9 cellular contexts compared by ENCODE assay signal in the genomic region with DNA sequence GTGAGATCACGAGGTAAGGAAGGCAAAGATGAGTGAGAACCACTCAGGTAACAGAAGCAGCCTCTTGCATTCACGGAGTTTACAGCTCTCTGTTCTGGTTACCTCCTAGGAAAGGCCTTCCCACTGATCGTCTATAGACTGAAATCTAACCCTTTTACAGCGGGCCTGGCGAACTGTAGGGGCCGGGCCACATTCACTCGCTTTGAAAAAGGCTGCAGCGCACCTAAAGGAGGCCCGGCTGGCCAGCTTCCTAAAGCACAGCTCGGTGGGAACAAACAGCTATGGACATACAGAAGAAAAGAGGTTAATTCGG. TPM values are rescaled to one million over a fixed set of nuclear protein-coding genes. Genes with fewer than 3 reads are reported as not detected.
A peak's percentile ranks its signal among the peaks of the same experiment; 100 is the strongest.
DNase-seq lines count a peak whose midpoint lies in the region; ATAC-seq, FAIRE-seq and TF ChIP-seq lines count a peak whose summit lies in the region.
"Had no signal": no experiment of that assay in that cellular context is flagged by ENCODE, and none has a peak within 500 bp of the region (broad histone marks: within the 10 kb centered on the region; RNA-seq: fewer than 3 reads in every experiment).

No MANE protein-coding gene starts in this region.

- BruUV-seq in GM12878 (replicated peaks; lab: Mats Ljungman, UMichigan), result no TSS peak

- H3K4me1 Mint-ChIP-seq in CD8-positive, alpha-beta memory T cell, result peaks cover 55 to 66% (median 65%) of the 10 kb centered on the region in 3 donors

- no peaks in the 10 kb centered on the region for H3K9me3 Mint-ChIP-seq in CD8-positive, alpha-beta memory T cell

- TF ChIP-seq CTCF in GM12878 (IDR thresholded peaks at IDR 0.05 in 2 of 3, conservative IDR thresholded peaks at IDR 0.05 in 1 of 3; ENCODE audit: control insufficient read depth in 2 of 3, extremely low read depth in 1 of 3, insufficient read depth in 1 of 3, low read depth in 3 of 3, low read length in 3 of 3) (no peak), thyroid gland (IDR thresholded peaks at IDR 0.05) (no peak)

- intact Hi-C loops in GM12878 (cut with micrococcal nuclease; ENCODE audit: unreplicated experiment) (loop anchor here (1.0 to 5.0 kb wide), 2 partner anchors 27 to 43 kb away; a partner anchor contains a TSS), thyroid gland (cut with DNase I) (no loop called here)

- H3K27me3 Mint-ChIP-seq in CD8-positive, alpha-beta memory T cell, result no peaks in the 10 kb centered on the region

- no peaks in the 10 kb centered on the region for H4K20me1 ChIP-seq in GM12878 (ENCODE audit: control insufficient read depth, insufficient read depth)

- ATAC-seq in GM12878 (peak; percentile 7), left lobe of liver (peak; percentile 28), HG02938 (IDR thresholded peaks at IDR 0.05; ENCODE audit: unreplicated experiment) (no peak), GM21576 (IDR thresholded peaks at IDR 0.05; ENCODE audit: unreplicated experiment) (no peak), GM21619 (IDR thresholded peaks at IDR 0.05; ENCODE audit: unreplicated experiment) (no peak)

- H3K27ac ChIP-seq in CD8-positive, alpha-beta memory T cell (ENCODE audit: low read depth, low read length), result peak overlapping the region; percentile 76
- peak overlapping the region; percentile 53; the same call in 1 of the 2 replicates for H3K27ac ChIP-seq in HUES64 (ENCODE audit: low read depth, low read length)
- H3K27ac ChIP-seq in GM12878 (ENCODE audit: control insufficient read depth, insufficient read depth), result peak overlapping the region; percentile 88
- peak overlapping the region in 2 of 3 donors; percentile 64 to 73 for H3K27ac ChIP-seq in thyroid gland

- peaks cover 0 to 68% (median 5%) of the 10 kb centered on the region in 3 donors for H3K36me3 Mint-ChIP-seq in CD8-positive, alpha-beta memory T cell

- RAD21 ChIA-PET in GM12878 (lab: Charles Lee; ENCODE audit: unreplicated experiment), result interaction anchor here (0.6 to 2.1 kb wide), 6 partner anchors 43 to 93 kb away, joined by 3 to 6 read pairs (median 4); no protein-coding TSS in a partner anchor

- POLR2A ChIA-PET in CD8-positive, alpha-beta memory T cell (lab: Charles Lee), result interaction anchor here (0.7 to 1.2 kb wide), 2 partner anchors 27 to 28 kb away, joined by 3 read pairs; a partner anchor contains a TSS
- POLR2A ChIA-PET in GM12878 (lab: Charles Lee), result interaction anchor here (0.6 to 1.6 kb wide), 5 partner anchors 28 to 301 kb away, joined by 3 to 17 read pairs (median 4); a partner anchor contains a TSS

- H3K79me2 ChIP-seq in GM12878 (ENCODE audit: control insufficient read depth, insufficient read depth, low read length), result peaks cover 65% of the 10 kb centered on the region

- peak overlapping the region; percentile 92 to 99 (median 98) for H3K4me3 Mint-ChIP-seq in CD8-positive, alpha-beta memory T cell

- peaks cover 43% of the 10 kb centered on the region for H3K4me1 ChIP-seq in CD8-positive, alpha-beta memory T cell (ENCODE audit: insufficient read depth, low read length)
- H3K4me1 ChIP-seq in HUES64 (ENCODE audit: insufficient read depth, low read length), result no peaks in the 10 kb centered on the region; the same call in 1 of the 2 replicates
- H3K4me1 ChIP-seq in GM12878 (ENCODE audit: control insufficient read depth, insufficient read depth, low read length), result peaks cover 4% of the 10 kb centered on the region; the same call in 1 of the 2 replicates
- H3K4me1 ChIP-seq in thyroid gland, result peaks cover 20 to 21% of the 10 kb centered on the region in 2 donors

- SMC1A ChIA-PET in GM12878 (lab: Charles Lee; ENCODE audit: uncharacterized antibody, unreplicated experiment), result interaction anchor here (0.6 to 5.0 kb wide), 8 partner anchors 20 to 350 kb away, joined by 3 to 23 read pairs (median 4); a partner anchor contains a TSS

- H3K36me3 ChIP-seq in CD8-positive, alpha-beta memory T cell (ENCODE audit: insufficient read depth, low read length), result peaks cover 21% of the 10 kb centered on the region
- H3K36me3 ChIP-seq in HUES64 (ENCODE audit: insufficient read depth, low read length), result peaks cover 66% of the 10 kb centered on the region
- H3K36me3 ChIP-seq in GM12878 (ENCODE audit: control insufficient read depth in 2 of 2, insufficient read depth in 2 of 2, low read length in 1 of 2), result peaks cover 0 to 3% of the 10 kb centered on the region in 2 experiments; a peak in 2 of 4 replicates
- H3K36me3 ChIP-seq in thyroid gland, result peaks cover 11 to 28% of the 10 kb centered on the region in 2 donors

- peak overlapping the region; percentile 72 to 97 (median 94) for H3K27ac Mint-ChIP-seq in CD8-positive, alpha-beta memory T cell

- H3K9me3 ChIP-seq in CD8-positive, alpha-beta memory T cell (ENCODE audit: low read length), result no peaks in the 10 kb centered on the region
- H3K9me3 ChIP-seq in HUES64 (ENCODE audit: insufficient read depth, low read depth, low read length) (no peaks in the 10 kb centered on the region), GM12878 (replicated peaks; ENCODE audit: control insufficient read depth, insufficient read depth, low read length) (no peaks in the 10 kb centered on the region), thyroid gland (no peaks in the 10 kb centered on the region)

- peak in 1 of 5 donors; percentile 10 for DNase-seq in CD8-positive, alpha-beta memory T cell
- DNase-seq in GM12878 (ENCODE audit: low read depth, low spot score) (no peak), left lobe of liver (ENCODE audit: low spot score) (no peak), thyroid gland (peak in 1 of 2 donors; percentile 5)

- H3K9ac ChIP-seq in HUES64 (ENCODE audit: low read depth, low read length), result peak overlapping the region; percentile 81
- peak overlapping the region; percentile 98 for H3K9ac ChIP-seq in GM12878 (ENCODE audit: control insufficient read depth, insufficient read depth, low read length)

- peak overlapping the region; percentile 87 for H3K4me2 ChIP-seq in GM12878 (ENCODE audit: control insufficient read depth, insufficient read depth)

- FAIRE-seq in GM12878 (lab: Jason Lieb, UNC), result no peak

- no peaks in the 10 kb centered on the region for H3K27me3 ChIP-seq in CD8-positive, alpha-beta memory T cell (ENCODE audit: insufficient read depth, low read length, poor library complexity, severe bottlenecking)
- H3K27me3 ChIP-seq in HUES64 (ENCODE audit: insufficient read depth, low read length) (no peaks in the 10 kb centered on the region), GM12878 (replicated peaks in 1 of 2; ENCODE audit: control insufficient read depth in 2 of 2, insufficient read depth in 2 of 2, low read length in 1 of 2) (no peaks in the 10 kb centered on the region), thyroid gland (no peaks in the 10 kb centered on the region)

- WGBS in HUES64, result 4% methylated on average over 11 of the region's 11 CpGs
- WGBS in GM12878 (ENCODE audit: insufficient coverage, insufficient replicate concordance, low lambda C conversion rate, missing lambda C conversion rate), result 0% methylated on average over 11 of the region's 11 CpGs
- 2 to 3% methylated on average over 11 of the region's 11 CpGs for WGBS in thyroid gland, 2 donors

- TF ChIP-seq RAD21 in GM12878 (IDR thresholded peaks at IDR 0.05; ENCODE audit: insufficient read depth, low read depth, low read length), result no peak

- CTCF ChIA-PET in CD8-positive, alpha-beta memory T cell (lab: Charles Lee), result interaction anchor here (0.8 to 1.0 kb wide), 2 partner anchors 22 to 27 kb away, joined by 3 read pairs; no protein-coding TSS in a partner anchor
- CTCF ChIA-PET in GM12878 (lab: Yijun Ruan, JAX), result interaction anchor here (0.8 to 2.9 kb wide), 6 partner anchors 21 to 93 kb away, joined by 3 to 11 read pairs (median 4); a partner anchor contains a TSS

- TF ChIP-seq EP300 in GM12878 (IDR thresholded peaks at IDR 0.05; ENCODE audit: borderline replicate concordance in 1 of 2, control insufficient read depth in 1 of 2, low read depth in 2 of 2, low read length in 2 of 2), result no peak

- in situ Hi-C loops in GM12878 (cut with MboI), result no loop called here

- H2AFZ ChIP-seq in GM12878 (ENCODE audit: control insufficient read depth, low read depth, low read length), result peak overlapping the region; percentile 25; the same call in 1 of the 2 replicates

- no peak for TF ChIP-seq POLR2A in GM12878 (IDR thresholded peaks at IDR 0.05; ENCODE audit: low read depth, low read length)
- TF ChIP-seq POLR2A in thyroid gland (IDR thresholded peaks at IDR 0.05), result no peak

- H3K4me3 ChIP-seq in CD8-positive, alpha-beta memory T cell (ENCODE audit: low read length), result peak overlapping the region; percentile 96
- H3K4me3 ChIP-seq in HUES64 (ENCODE audit: low read length) (peak overlapping the region; percentile 88), GM12878 (peak overlapping the region; percentile 89), thyroid gland (replicated peaks in 1 of 3) (peak overlapping the region; percentile 9 to 87 (median 51))

RNA-seq across cellular contexts. Expression of a gene that starts 0.6 kb away (rescaled TPM):
- 100 to 1,000 TPM; 438 to 454 TPM for total RNA-seq in CD8-positive, alpha-beta memory T cell
- polyA plus RNA-seq in CD8-positive, alpha-beta memory T cell, result 553 TPM
- 307 TPM for polyA plus RNA-seq in HUES64 (2013, experiment 1 of 2)
- polyA plus RNA-seq in HUES64 (2013, experiment 2 of 2), result 280 TPM
- total RNA-seq in GM12878 (2013; cell fraction: nucleolus; rRNA removed), result 7.8 and 8.3 TPM in 2 replicates
- total RNA-seq in GM12878 (2014; rRNA removed) (240 and 260 TPM in 2 replicates), GM12878 (2014; rRNA removed; fragmentation: Illumina TruSeq; extraction: Trizol) (542 TPM in 2 replicates), GM12878 (2021) (359 and 363 TPM in 2 replicates), left lobe of liver (154 TPM), thyroid gland (100 to 1,000 TPM; 127 to 604 (median 265) TPM)
- 273 TPM for polyA plus RNA-seq in GM12878 (2011; ENCODE audit: low read depth)
- polyA plus RNA-seq in GM12878 (2011; rRNA removed) (485 and 750 TPM in 2 replicates), GM12878 (2014; fragmentation: Illumina TruSeq; extraction: Trizol) (664 and 709 TPM in 2 replicates), GM12878 (2014; fragmentation: Nextera tagmentation; extraction: Ambion mirVana) (1,000 to 10,000 TPM; 1,633 to 1,790 TPM), GM12878 (2014; rRNA removed) (303 and 374 TPM in 2 replicates), GM12878 (2016; fragmentation: Nextera tagmentation; extraction: Ambion mirVana) (1,000 to 10,000 TPM in 1 of 2 experiments, 100 to 1,000 TPM in 1; 941 to 1,045 TPM)
- 249 and 311 TPM in 2 replicates for polyA plus RNA-seq in GM12878 (2011; cell fraction: cytosol; rRNA removed)
- 93.4 and 127 TPM in 2 replicates for polyA plus RNA-seq in GM12878 (2011; cell fraction: nucleus; rRNA removed)
- polyA plus RNA-seq in GM12878 (2012), result 475 and 565 TPM in 2 replicates
- polyA minus RNA-seq in GM12878 (2011; rRNA and poly(A)+ RNA removed), result 36.4 and 43.3 TPM in 2 replicates
- polyA minus RNA-seq in GM12878 (2011; cell fraction: cytosol; rRNA and poly(A)+ RNA removed), result 7.6 and 8.7 TPM in 2 replicates
- polyA minus RNA-seq in GM12878 (2011; cell fraction: nucleus; rRNA and poly(A)+ RNA removed), result 10.8 and 11.2 TPM in 2 replicates

RNA-seq across cellular contexts. Expression of a gene that starts 0.7 kb away (rescaled TPM):
- 10 to 100 TPM; 88.5 to 91.3 TPM for total RNA-seq in CD8-positive, alpha-beta memory T cell
- polyA plus RNA-seq in CD8-positive, alpha-beta memory T cell, result 16.4 TPM
- polyA plus RNA-seq in HUES64 (2013, experiment 1 of 2), result 38.3 TPM
- 33.9 TPM for polyA plus RNA-seq in HUES64 (2013, experiment 2 of 2)
- 121 and 124 TPM in 2 replicates for total RNA-seq in GM12878 (2013; cell fraction: nucleolus; rRNA removed)
- total RNA-seq in GM12878 (2014; rRNA removed), result 51.2 and 52.9 TPM in 2 replicates
- total RNA-seq in GM12878 (2014; rRNA removed; fragmentation: Illumina TruSeq; extraction: Trizol), result 40.0 and 42.9 TPM in 2 replicates
- total RNA-seq in GM12878 (2021), result 66.5 and 69.7 TPM in 2 replicates
- polyA plus RNA-seq in GM12878 (2011; ENCODE audit: low read depth), result 19.5 TPM
- polyA plus RNA-seq in GM12878 (2011; rRNA removed), result 25.2 and 32.3 TPM in 2 replicates
- polyA plus RNA-seq in GM12878 (2011; cell fraction: cytosol; rRNA removed), result 30.7 and 35.6 TPM in 2 replicates
- 92.2 and 142 TPM in 2 replicates for polyA plus RNA-seq in GM12878 (2011; cell fraction: nucleus; rRNA removed)
- polyA plus RNA-seq in GM12878 (2012), result 27.2 and 31.0 TPM in 2 replicates
- 42.9 and 46.7 TPM in 2 replicates for polyA plus RNA-seq in GM12878 (2014; fragmentation: Illumina TruSeq; extraction: Trizol)
- polyA plus RNA-seq in GM12878 (2014; fragmentation: Nextera tagmentation; extraction: Ambion mirVana), result 10 to 100 TPM; 13.9 to 17.2 TPM
- 42.6 and 46.4 TPM in 2 replicates for polyA plus RNA-seq in GM12878 (2014; rRNA removed)
- polyA plus RNA-seq in GM12878 (2016; fragmentation: Nextera tagmentation; extraction: Ambion mirVana), result 10 to 100 TPM; 48.1 to 52.4 TPM
- 54.2 and 63.3 TPM in 2 replicates for polyA minus RNA-seq in GM12878 (2011; rRNA and poly(A)+ RNA removed)
- 27.3 and 29.3 TPM in 2 replicates for polyA minus RNA-seq in GM12878 (2011; cell fraction: cytosol; rRNA and poly(A)+ RNA removed)
- 41.8 and 83.1 TPM in 2 replicates for polyA minus RNA-seq in GM12878 (2011; cell fraction: nucleus; rRNA and poly(A)+ RNA removed)
- total RNA-seq in left lobe of liver, result 9.0 TPM
- total RNA-seq in thyroid gland, result 10 to 100 TPM; 15.6 to 20.9 (median 19.0) TPM

RNA-seq across cellular contexts. Expression of a gene that starts 27.9 kb away (rescaled TPM):
- total RNA-seq in CD8-positive, alpha-beta memory T cell, result 10 to 100 TPM; 10.9 to 11.4 TPM
- 4.4 TPM for polyA plus RNA-seq in CD8-positive, alpha-beta memory T cell
- 10.4 TPM for polyA plus RNA-seq in HUES64 (2013, experiment 1 of 2)
- polyA plus RNA-seq in HUES64 (2013, experiment 2 of 2), result 10.5 TPM
- 5.3 and 5.6 TPM in 2 replicates for total RNA-seq in GM12878 (2013; cell fraction: nucleolus; rRNA removed)
- total RNA-seq in GM12878 (2014; rRNA removed), result 7.7 and 8.8 TPM in 2 replicates
- 7.8 and 7.9 TPM in 2 replicates for total RNA-seq in GM12878 (2014; rRNA removed; fragmentation: Illumina TruSeq; extraction: Trizol)
- total RNA-seq in GM12878 (2021), result 6.6 and 7.1 TPM in 2 replicates
- 1.9 TPM for polyA plus RNA-seq in GM12878 (2011; ENCODE audit: low read depth)
- 9.2 and 13.7 TPM in 2 replicates for polyA plus RNA-seq in GM12878 (2011; rRNA removed)
- polyA plus RNA-seq in GM12878 (2011; cell fraction: cytosol; rRNA removed), result 4.4 TPM in 2 replicates
- 3.2 and 4.6 TPM in 2 replicates for polyA plus RNA-seq in GM12878 (2011; cell fraction: nucleus; rRNA removed)
- 3.0 and 4.4 TPM in 2 replicates for polyA plus RNA-seq in GM12878 (2012)
- 7.9 and 9.8 TPM in 2 replicates for polyA plus RNA-seq in GM12878 (2014; fragmentation: Illumina TruSeq; extraction: Trizol)
- polyA plus RNA-seq in GM12878 (2014; fragmentation: Nextera tagmentation; extraction: Ambion mirVana), result 1 to 10 TPM; 3.7 to 3.8 TPM
- polyA plus RNA-seq in GM12878 (2014; rRNA removed), result 6.1 and 6.8 TPM in 2 replicates
- 1 to 10 TPM; 6.7 to 9.0 TPM for polyA plus RNA-seq in GM12878 (2016; fragmentation: Nextera tagmentation; extraction: Ambion mirVana)
- 5.3 and 7.0 TPM in 2 replicates for polyA minus RNA-seq in GM12878 (2011; rRNA and poly(A)+ RNA removed)
- 3.6 and 4.6 TPM in 2 replicates for polyA minus RNA-seq in GM12878 (2011; cell fraction: cytosol; rRNA and poly(A)+ RNA removed)
- polyA minus RNA-seq in GM12878 (2011; cell fraction: nucleus; rRNA and poly(A)+ RNA removed), result 1.6 and 3.4 TPM in 2 replicates
- 2.1 TPM for total RNA-seq in left lobe of liver
- total RNA-seq in thyroid gland, result 1 to 10 TPM; 4.0 to 7.0 (median 6.2) TPM

RNA-seq across cellular contexts. Expression of a gene that starts 44.8 kb away (rescaled TPM):
- 10 to 100 TPM; 17.6 to 17.7 TPM for total RNA-seq in CD8-positive, alpha-beta memory T cell
- polyA plus RNA-seq in CD8-positive, alpha-beta memory T cell, result 10.8 TPM
- 15.5 TPM for polyA plus RNA-seq in HUES64 (2013, experiment 1 of 2)
- polyA plus RNA-seq in HUES64 (2013, experiment 2 of 2), result 17.6 TPM
- total RNA-seq in GM12878 (2013; cell fraction: nucleolus; rRNA removed), result 23.3 and 31.4 TPM in 2 replicates
- total RNA-seq in GM12878 (2014; rRNA removed), result 13.3 and 16.5 TPM in 2 replicates
- 13.7 and 14.5 TPM in 2 replicates for total RNA-seq in GM12878 (2014; rRNA removed; fragmentation: Illumina TruSeq; extraction: Trizol)
- 13.2 and 14.0 TPM in 2 replicates for total RNA-seq in GM12878 (2021)
- polyA plus RNA-seq in GM12878 (2011; ENCODE audit: low read depth), result 4.2 TPM
- 12.2 and 18.9 TPM in 2 replicates for polyA plus RNA-seq in GM12878 (2011; rRNA removed)
- polyA plus RNA-seq in GM12878 (2011; cell fraction: cytosol; rRNA removed), result 3.9 and 4.4 TPM in 2 replicates
- 4.5 and 7.2 TPM in 2 replicates for polyA plus RNA-seq in GM12878 (2011; cell fraction: nucleus; rRNA removed)
- 6.6 and 7.6 TPM in 2 replicates for polyA plus RNA-seq in GM12878 (2012)
- polyA plus RNA-seq in GM12878 (2014; fragmentation: Illumina TruSeq; extraction: Trizol), result 10.8 and 13.4 TPM in 2 replicates
- 1 to 10 TPM; 6.5 to 8.2 TPM for polyA plus RNA-seq in GM12878 (2014; fragmentation: Nextera tagmentation; extraction: Ambion mirVana)
- polyA plus RNA-seq in GM12878 (2014; rRNA removed), result 8.9 and 11.4 TPM in 2 replicates
- polyA plus RNA-seq in GM12878 (2016; fragmentation: Nextera tagmentation; extraction: Ambion mirVana), result 10 to 100 TPM; 17.7 to 19.1 TPM
- polyA minus RNA-seq in GM12878 (2011; rRNA and poly(A)+ RNA removed), result 5.1 and 6.4 TPM in 2 replicates
- 2.4 and 2.9 TPM in 2 replicates for polyA minus RNA-seq in GM12878 (2011; cell fraction: cytosol; rRNA and poly(A)+ RNA removed)
- 6.0 and 9.3 TPM in 2 replicates for polyA minus RNA-seq in GM12878 (2011; cell fraction: nucleus; rRNA and poly(A)+ RNA removed)
- 7.6 TPM for total RNA-seq in left lobe of liver
- 10 to 100 TPM in 1 of 4 donors, 1 to 10 TPM in 3; 5.8 to 10.8 (median 9.6) TPM for total RNA-seq in thyroid gland

RNA-seq across cellular contexts. Expression of a gene that starts 56.5 kb away (rescaled TPM):
- 10 to 100 TPM; 20.4 to 22.2 TPM for total RNA-seq in CD8-positive, alpha-beta memory T cell
- polyA plus RNA-seq in CD8-positive, alpha-beta memory T cell, result 92.7 TPM
- polyA plus RNA-seq in HUES64 (2013, experiment 1 of 2), result 0.65 TPM
- 1.3 TPM for polyA plus RNA-seq in HUES64 (2013, experiment 2 of 2)
- 24.6 and 24.7 TPM in 2 replicates for total RNA-seq in GM12878 (2013; cell fraction: nucleolus; rRNA removed)
- total RNA-seq in GM12878 (2014; rRNA removed) (7.5 and 8.0 TPM in 2 replicates), GM12878 (2014; rRNA removed; fragmentation: Illumina TruSeq; extraction: Trizol) (5.0 and 6.1 TPM in 2 replicates), GM12878 (2021) (15.2 and 15.3 TPM in 2 replicates), left lobe of liver (3.6 TPM), thyroid gland (10 to 100 TPM; 16.0 to 47.3 (median 32.8) TPM)
- polyA plus RNA-seq in GM12878 (2011; ENCODE audit: low read depth), result 4.3 TPM
- polyA plus RNA-seq in GM12878 (2011; rRNA removed) (11.8 and 23.7 TPM in 2 replicates), GM12878 (2014; fragmentation: Illumina TruSeq; extraction: Trizol) (5.5 and 8.1 TPM in 2 replicates), GM12878 (2014; fragmentation: Nextera tagmentation; extraction: Ambion mirVana) (1 to 10 TPM in 1 of 2 experiments, under 1 TPM in 1; 0.60 to 1.9 TPM), GM12878 (2014; rRNA removed) (14.5 and 15.2 TPM in 2 replicates), GM12878 (2016; fragmentation: Nextera tagmentation; extraction: Ambion mirVana) (10 to 100 TPM; 10.4 to 12.6 TPM)
- 32.2 and 40.1 TPM in 2 replicates for polyA plus RNA-seq in GM12878 (2011; cell fraction: cytosol; rRNA removed)
- polyA plus RNA-seq in GM12878 (2011; cell fraction: nucleus; rRNA removed), result 56.9 and 57.7 TPM in 2 replicates
- polyA plus RNA-seq in GM12878 (2012), result 9.2 and 14.4 TPM in 2 replicates
- polyA minus RNA-seq in GM12878 (2011; rRNA and poly(A)+ RNA removed), result 22.8 and 48.1 TPM in 2 replicates
- polyA minus RNA-seq in GM12878 (2011; cell fraction: cytosol; rRNA and poly(A)+ RNA removed), result 11.5 and 17.3 TPM in 2 replicates
- 32.5 and 51.8 TPM in 2 replicates for polyA minus RNA-seq in GM12878 (2011; cell fraction: nucleus; rRNA and poly(A)+ RNA removed)
- total RNA-seq: SK-MEL-5 had no signal

Comparison
In these comparisons a context has a peak if more than half of its experiments do, and no peak if none do; other contexts are left out.
1. ATAC-seq: peak in GM12878 (single experiment) and left lobe of liver (single experiment); none in HG02938 (single experiment), GM21576 (single experiment) and GM21619 (single experiment).
2. Peak in every context shown above with its lines, with median percentiles within 50 percentile points of each other: H3K27ac ChIP-seq and H3K4me3 ChIP-seq.